ENCODE assay signal across 13 cellular contexts in the genomic region with DNA sequence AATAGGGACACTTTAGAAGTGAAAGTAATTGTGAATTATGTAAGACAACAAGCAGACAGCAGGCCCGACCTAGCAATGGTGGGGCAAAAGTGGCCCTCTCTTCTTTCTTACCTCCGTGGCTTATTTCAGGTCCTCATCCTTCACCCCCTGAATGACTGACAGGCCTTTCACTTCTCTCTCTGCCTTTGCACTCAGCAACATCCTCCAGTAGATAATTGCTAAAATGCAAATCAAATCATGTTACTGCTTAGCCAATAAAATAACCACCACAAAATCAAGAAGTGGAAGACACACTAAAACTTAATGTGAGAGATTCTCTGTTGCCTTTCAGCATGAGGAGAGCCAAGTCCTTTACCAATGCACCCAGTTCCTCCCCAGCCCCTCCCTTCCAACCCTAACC.
DNase-seq lines count a peak whose midpoint lies in the region; ATAC-seq and TF ChIP-seq lines count a peak whose summit lies in the region.
"Had no signal": no experiment of that assay in that cellular context is flagged by ENCODE, and none has a peak within 500 bp of the region (broad histone marks: within the 10 kb centered on the region; RNA-seq: fewer than 3 reads in every experiment).

No MANE protein-coding gene starts in this region.

- H3K4me3 ChIP-seq in IMR-90 (ENCODE audit: insufficient read depth, low read depth, low read length) (no peak overlapping the region), OCI-LY7 (ENCODE audit: low read depth, low read length, poor library complexity, severe bottlenecking) (peak overlapping the region; percentile 22), endodermal cell (ENCODE audit: low read length) (no peak overlapping the region), Peyer's patch (no peak overlapping the region)
- H3K4me3 ChIP-seq: BLaER1 treated with 17β-estradiol and CSF1 and Interleukin-3, amounts not matched to agents 10 nM and 100 nM had no signal

- H3K36me3 ChIP-seq in IMR-90 (ENCODE audit: control insufficient read depth, insufficient read depth, low read length) (no peaks in the 10 kb centered on the region), OCI-LY7 (ENCODE audit: insufficient read depth, low read length) (no peaks in the 10 kb centered on the region), endodermal cell (ENCODE audit: control insufficient read depth, insufficient read depth, low read length) (no peaks in the 10 kb centered on the region), Peyer's patch (no peaks in the 10 kb centered on the region)
- H3K36me3 ChIP-seq: BLaER1 treated with 17β-estradiol and CSF1 and Interleukin-3, amounts not matched to agents 10 nM and 100 nM had no signal

- TF ChIP-seq CTCF in IMR-90 (conservative IDR thresholded peaks at IDR 0.05; ENCODE audit: low read depth, low read length) (no peak), OCI-LY7 (conservative IDR thresholded peaks at IDR 0.05; ENCODE audit: low read length) (no peak), endodermal cell (conservative IDR thresholded peaks at IDR 0.05) (no peak), Peyer's patch (IDR thresholded peaks at IDR 0.05) (no peak)

- H4K8ac ChIP-seq in IMR-90 (ENCODE audit: low read depth in 2 of 2, low read length in 2 of 2), result no peak overlapping the region

- no peak overlapping the region for H3K23ac ChIP-seq in IMR-90 (ENCODE audit: low read depth, low read length)

- H4K20me1 ChIP-seq in IMR-90 (ENCODE audit: insufficient read depth, low read length) (no peaks in the 10 kb centered on the region), OCI-LY7 (ENCODE audit: insufficient read depth, low read length) (no peaks in the 10 kb centered on the region)
- H4K20me1 ChIP-seq: BLaER1 treated with 17β-estradiol and CSF1 and Interleukin-3, amounts not matched to agents 10 nM and 100 nM had no signal

- H3K27ac ChIP-seq in IMR-90 (ENCODE audit: insufficient read depth, low read length) (no peak overlapping the region), OCI-LY7 (ENCODE audit: low read depth, low read length, poor library complexity, severe bottlenecking) (peak overlapping the region; percentile 52), endodermal cell (ENCODE audit: low read depth, low read length) (no peak overlapping the region), Peyer's patch (no peak overlapping the region)
- H3K27ac ChIP-seq: BLaER1 treated with 17β-estradiol and CSF1 and Interleukin-3, amounts not matched to agents 10 nM and 100 nM had no signal

- no peak for ATAC-seq in IMR-90 (ENCODE audit: low read depth)
- ATAC-seq: CD8-positive, alpha-beta T cell had no signal

- no peak overlapping the region for H3K4ac ChIP-seq in IMR-90 (ENCODE audit: low read depth, low read length)

- H2AK9ac ChIP-seq in IMR-90 (replicated peaks; ENCODE audit: low read depth, low read length, poor library complexity), result no peak overlapping the region

- no peaks in the 10 kb centered on the region for H3K4me1 ChIP-seq in IMR-90 (ENCODE audit: control insufficient read depth, insufficient read depth, low read length)
- H3K4me1 ChIP-seq in OCI-LY7 (ENCODE audit: insufficient read depth, low read length, poor library complexity, severe bottlenecking), result peaks cover 32% of the 10 kb centered on the region
- no peaks in the 10 kb centered on the region for H3K4me1 ChIP-seq in endodermal cell (ENCODE audit: control insufficient read depth, insufficient read depth, low read length)
- H3K4me1 ChIP-seq in Peyer's patch, result no peaks in the 10 kb centered on the region
- H3K4me1 ChIP-seq: BLaER1 treated with 17β-estradiol and CSF1 and Interleukin-3, amounts not matched to agents 10 nM and 100 nM had no signal

- no peak overlapping the region for H3K56ac ChIP-seq in IMR-90 (ENCODE audit: extremely low read depth, insufficient read depth, low read length)

- no peaks in the 10 kb centered on the region; the same call in 1 of the 2 replicates for H3K9me3 ChIP-seq in IMR-90 (ENCODE audit: control insufficient read depth, insufficient read depth, low read length)
- no peaks in the 10 kb centered on the region for H3K9me3 ChIP-seq in OCI-LY7 (ENCODE audit: low read length)
- peaks cover 5% of the 10 kb centered on the region for H3K9me3 ChIP-seq in endodermal cell (ENCODE audit: control insufficient read depth, low read length)
- H3K9me3 ChIP-seq in Peyer's patch, result no peaks in the 10 kb centered on the region

- H3K9me2 ChIP-seq in OCI-LY7 (ENCODE audit: insufficient read depth, low read length), result no peaks in the 10 kb centered on the region

- no peak overlapping the region for H3K9ac ChIP-seq in IMR-90 (ENCODE audit: low read depth, low read length)
- no peak overlapping the region for H3K9ac ChIP-seq in endodermal cell (ENCODE audit: extremely low read depth, low read length, poor library complexity, severe bottlenecking)
- H3K9ac ChIP-seq: BLaER1 treated with 17β-estradiol and CSF1 and Interleukin-3, amounts not matched to agents 10 nM and 100 nM had no signal

- no peaks in the 10 kb centered on the region for H3K79me1 ChIP-seq in IMR-90 (ENCODE audit: low read depth in 1 of 2, low read length in 2 of 2)

- no peak overlapping the region for H3K18ac ChIP-seq in IMR-90 (ENCODE audit: low read depth, low read length)

- H4K5ac ChIP-seq in IMR-90 (ENCODE audit: low read depth, low read length), result no peak overlapping the region

- WGBS in IMR-90 (ENCODE audit: extremely low coverage in 2 of 2, insufficient read length in 1 of 2), 2 experiments, result no CpG with 5 or more reads among the region's 2 CpGs
- 33 to 67% methylated on average over 1 to 2 of the region's 2 CpGs for WGBS in endodermal cell (ENCODE audit: insufficient coverage in 1 of 2, insufficient read length in 1 of 2), 2 experiments

- peaks cover 28% of the 10 kb centered on the region for H3K9me3 Mint-ChIP-seq in endodermal cell
- H3K9me3 Mint-ChIP-seq: CD8-positive, alpha-beta T cell had no signal

- H2BK120ac ChIP-seq in IMR-90 (ENCODE audit: low read depth, low read length), result peak overlapping the region; percentile 10; the same call in 1 of the 2 replicates

- no peak overlapping the region for H2AK5ac ChIP-seq in IMR-90 (ENCODE audit: low read depth, low read length)

- POLR2A ChIA-PET in IMR-90 (lab: Charles Lee; ENCODE audit: unreplicated experiment), result no interaction called here
- POLR2A ChIA-PET in OCI-LY7 (lab: Charles Lee), result interaction anchor here (0.6 to 1.0 kb wide), 4 partner anchors 16 to 102 kb away, joined by 3 read pairs; no protein-coding TSS in a partner anchor

- H3K4me3 Mint-ChIP-seq in endodermal cell, result no peak overlapping the region
- H3K4me3 Mint-ChIP-seq: B cell; CD8-positive, alpha-beta T cell; H9 had no signal

- no peak overlapping the region for H3K14ac ChIP-seq in IMR-90 (replicated peaks; ENCODE audit: low read depth, low read length)

- in situ Hi-C loops in IMR-90 (cut with MboI; ENCODE audit: low sequenced_read_pairs), result no loop called here
- in situ Hi-C loops in KBM-7 (cut with MboI; ENCODE audit: low pct_unique_long_range_greater_than_20kb, low sequenced_read_pairs), result no loop called here

- BruUV-seq in IMR-90 (replicated peaks; lab: Mats Ljungman, UMichigan) (no TSS peak), OCI-LY7 (replicated peaks; lab: Mats Ljungman, UMichigan) (no TSS peak)

- no peaks in the 10 kb centered on the region for H3K4me1 Mint-ChIP-seq in endodermal cell
- H3K4me1 Mint-ChIP-seq: B cell, H9 had no signal

- CTCF ChIA-PET in IMR-90 (lab: Yijun Ruan, JAX), result no interaction called here
- CTCF ChIA-PET in OCI-LY7 (lab: Charles Lee; ENCODE audit: unreplicated experiment), result no interaction called here

- dilution Hi-C loops in IMR-90 (cut with HindIII; ENCODE audit: low sequenced_read_pairs, unreplicated experiment), result no loop called here

- intact Hi-C loops in IMR-90 (cut with micrococcal nuclease), result no loop called here
- intact Hi-C loops in OCI-LY7 (cut with micrococcal nuclease; ENCODE audit: unreplicated experiment), result loop anchor here (5.0 kb wide), 1 partner anchor 89 kb away; no protein-coding TSS in a partner anchor

- H3K36me3 Mint-ChIP-seq in endodermal cell (ENCODE audit: low read depth), result no peaks in the 10 kb centered on the region
- H3K36me3 Mint-ChIP-seq: CD8-positive, alpha-beta T cell had no signal

- no peak for TF ChIP-seq POLR2A in IMR-90 (IDR thresholded peaks at IDR 0.05; ENCODE audit: low read depth, low read length)
- TF ChIP-seq POLR2A in Peyer's patch (IDR thresholded peaks at IDR 0.05), result no peak

- H2BK15ac ChIP-seq in IMR-90 (ENCODE audit: low read depth, low read length), result peak overlapping the region; percentile 41; the same call in 1 of the 3 replicates

- no peak overlapping the region for H3K4me2 ChIP-seq in IMR-90 (ENCODE audit: low read depth, low read length)
- H3K4me2 ChIP-seq in OCI-LY7 (ENCODE audit: low read length), result peak overlapping the region; percentile 56
- H3K4me2 ChIP-seq: BLaER1 treated with 17β-estradiol and CSF1 and Interleukin-3, amounts not matched to agents 10 nM and 100 nM had no signal

- H3K27me3 Mint-ChIP-seq in endodermal cell (ENCODE audit: insufficient read depth), result no peaks in the 10 kb centered on the region
- H3K27me3 Mint-ChIP-seq: B cell had no signal

- TF ChIP-seq RAD21 in IMR-90 (IDR thresholded peaks at IDR 0.05; ENCODE audit: low read length), result no peak

- no peaks in the 10 kb centered on the region for H3K79me2 ChIP-seq in OCI-LY7 (ENCODE audit: insufficient read depth, low read depth, low read length)

- H3K27ac Mint-ChIP-seq in endodermal cell, result no peak overlapping the region
- H3K27ac Mint-ChIP-seq: B cell; CD8-positive, alpha-beta T cell; H9 had no signal

- no peak for DNase-seq in IMR-90
- peak; percentile 54 for DNase-seq in OCI-LY7 (ENCODE audit: low spot score)
- DNase-seq in germinal center (ENCODE audit: low spot score), result peak; percentile 30
- no peak for DNase-seq in KBM-7
- DNase-seq in endodermal cell, result no peak
- no peak for DNase-seq in Peyer's patch
- DNase-seq: Calu3; CD8-positive, alpha-beta T cell; DMS79 treated with DMSO at 0.1 percent for 48 hours; GF-D8; H9 had no signal

- no peaks in the 10 kb centered on the region for H3K9me1 ChIP-seq in IMR-90 (ENCODE audit: insufficient read depth, low read length)

- no peak overlapping the region for H4K91ac ChIP-seq in IMR-90 (ENCODE audit: insufficient read depth, low read depth, low read length)

- H2BK20ac ChIP-seq in IMR-90 (ENCODE audit: low read depth, low read length), result no peak overlapping the region

- H2AFZ ChIP-seq in IMR-90 (replicated peaks; ENCODE audit: low read length, poor library complexity) (no peak overlapping the region), OCI-LY7 (ENCODE audit: low read length) (peak overlapping the region; percentile 90)

- H2BK5ac ChIP-seq in IMR-90 (ENCODE audit: low read depth, low read length, poor library complexity, severe bottlenecking), result no peak overlapping the region

- no peaks in the 10 kb centered on the region for H3K27me3 ChIP-seq in IMR-90 (ENCODE audit: control insufficient read depth, insufficient read depth, low read length)
- no peaks in the 10 kb centered on the region for H3K27me3 ChIP-seq in endodermal cell (ENCODE audit: control insufficient read depth, insufficient read depth, low read length, poor library complexity, severe bottlenecking)
- no peaks in the 10 kb centered on the region for H3K27me3 ChIP-seq in Peyer's patch
- H3K27me3 ChIP-seq: BLaER1 treated with 17β-estradiol and CSF1 and Interleukin-3, amounts not matched to agents 10 nM and 100 nM had no signal

TF ChIP-seq in IMR-90, 13 proteins besides CTCF, POLR2A, EP300 and RAD21 (continues in another document):
- TF ChIP-seq SMC3 (IDR thresholded peaks at IDR 0.05; ENCODE audit: low read depth, low read length) (no peak), MAFK (IDR thresholded peaks at IDR 0.05; ENCODE audit: low read depth, low read length) (no peak)

Comparison
In these comparisons a context has a peak if more than half of its experiments do, and no peak if none do; other contexts are left out.
1. DNase-seq: peak in OCI-LY7 (single experiment) and germinal center (single experiment); none in IMR-90 (single experiment), KBM-7 (single experiment), endodermal cell (single experiment) and Peyer's patch (0 of 3).